ENCODE assay signal across 10 cellular contexts in genomic region chr16:29876186-29876577, GRCh38. TPM values are rescaled to one million over a fixed set of nuclear protein-coding genes. Genes with fewer than 3 reads are reported as not detected.
DNase-seq lines count a peak whose midpoint lies in the region; ATAC-seq and TF ChIP-seq lines count a peak whose summit lies in the region.
"Had no signal": no experiment of that assay in that cellular context is flagged by ENCODE, and none has a peak within 500 bp of the region (broad histone marks: within the 10 kb centered on the region; RNA-seq: fewer than 3 reads in every experiment).

No MANE protein-coding gene starts in this region.

- H3K4me1 ChIP-seq in IMR-90 (ENCODE audit: control insufficient read depth, insufficient read depth, low read length) (no peaks in the 10 kb centered on the region), neural progenitor cell (peaks cover 3% of the 10 kb centered on the region)

- intact Hi-C loops in CD14-positive monocyte (cut with micrococcal nuclease): no loop called here
- intact Hi-C loops in IMR-90 (cut with micrococcal nuclease): no loop called here

- H4K20me1 ChIP-seq in IMR-90 (ENCODE audit: insufficient read depth, low read length): peaks cover 3% of the 10 kb centered on the region; the same call in 1 of the 2 replicates
- H4K20me1 ChIP-seq in neural progenitor cell (ENCODE audit: low read depth): no peaks in the 10 kb centered on the region

- H3K79me1 ChIP-seq in IMR-90 (ENCODE audit: low read depth in 1 of 2, low read length in 2 of 2): no peaks in the 10 kb centered on the region

- no peak for TF ChIP-seq CTCF in CD14-positive monocyte (IDR thresholded peaks at IDR 0.05)
- TF ChIP-seq CTCF in IMR-90 (conservative IDR thresholded peaks at IDR 0.05; ENCODE audit: low read depth, low read length): no peak
- no peak for TF ChIP-seq CTCF in neural progenitor cell (IDR thresholded peaks at IDR 0.05)

- BruUV-seq in IMR-90 (replicated peaks; lab: Mats Ljungman, UMichigan): no TSS peak

- in situ Hi-C loops in IMR-90 (cut with MboI; ENCODE audit: low sequenced_read_pairs): no loop called here

- H2AFZ ChIP-seq in IMR-90 (replicated peaks; ENCODE audit: low read length, poor library complexity): peak overlapping the region; percentile 86
- peak overlapping the region; percentile 15 for H2AFZ ChIP-seq in neural progenitor cell (replicated peaks)

- peak overlapping the region; percentile 73 to 91 for H3K4me3 Mint-ChIP-seq in CD14-positive monocyte
- H3K4me3 Mint-ChIP-seq in effector memory CD8-positive, alpha-beta T cell: peak overlapping the region; percentile 69 to 70
- H3K4me3 Mint-ChIP-seq in neural progenitor cell: peak overlapping the region; percentile 43

- H3F3A ChIP-seq in neural progenitor cell (ENCODE audit: low read depth): peaks cover 23% of the 10 kb centered on the region

- ATAC-seq in IMR-90 (ENCODE audit: low read depth) (peak; percentile 33), HG03135 (IDR thresholded peaks at IDR 0.05; ENCODE audit: unreplicated experiment) (no peak)
- peak; percentile 12 for ATAC-seq in effector memory CD8-positive, alpha-beta T cell (replicated peaks)

- WGBS in IMR-90 (ENCODE audit: extremely low coverage in 2 of 2, insufficient read length in 1 of 2), 2 experiments: 9% methylated on average over 8 of the region's 17 CpGs; no CpG with 5 or more reads in 1 of the 2 experiments

- no peak overlapping the region for H2BK20ac ChIP-seq in IMR-90 (ENCODE audit: low read depth, low read length)

- H3K4ac ChIP-seq in IMR-90 (ENCODE audit: low read depth, low read length): no peak overlapping the region

- no peak overlapping the region for H2BK15ac ChIP-seq in IMR-90 (ENCODE audit: low read depth, low read length)

- H3K27ac Mint-ChIP-seq in CD14-positive monocyte (no peak overlapping the region), neural progenitor cell (no peak overlapping the region)
- H3K27ac Mint-ChIP-seq in effector memory CD8-positive, alpha-beta T cell: no peak overlapping the region

- H4K91ac ChIP-seq in IMR-90 (ENCODE audit: insufficient read depth, low read depth, low read length): no peak overlapping the region

- no peaks in the 10 kb centered on the region for H3K9me1 ChIP-seq in IMR-90 (ENCODE audit: insufficient read depth, low read length)

- H3K18ac ChIP-seq in IMR-90 (ENCODE audit: low read depth, low read length): no peak overlapping the region

- H3K79me2 ChIP-seq in neural progenitor cell (ENCODE audit: low read depth): no peaks in the 10 kb centered on the region

- H3K9me3 Mint-ChIP-seq in CD14-positive monocyte (peaks cover 5 to 21% (median 12%) of the 10 kb centered on the region in 7 donors), neural progenitor cell (no peaks in the 10 kb centered on the region)
- peaks cover 0 to 6% of the 10 kb centered on the region in 2 donors for H3K9me3 Mint-ChIP-seq in effector memory CD8-positive, alpha-beta T cell

- H3K9ac ChIP-seq in IMR-90 (ENCODE audit: low read depth, low read length) (no peak overlapping the region), neural progenitor cell (no peak overlapping the region)

- H3K4me3 ChIP-seq in IMR-90 (ENCODE audit: insufficient read depth, low read depth, low read length) (no peak overlapping the region), neural progenitor cell (peak overlapping the region; percentile 47)

- H3K9me3 ChIP-seq in IMR-90 (ENCODE audit: control insufficient read depth, insufficient read depth, low read length): no peaks in the 10 kb centered on the region
- H3K9me3 ChIP-seq in neural progenitor cell (ENCODE audit: low read depth): no peaks in the 10 kb centered on the region

- H3K4me2 ChIP-seq in IMR-90 (ENCODE audit: low read depth, low read length) (peak overlapping the region; percentile 70), neural progenitor cell (peak overlapping the region; percentile 65)

- no peak overlapping the region for H4K8ac ChIP-seq in IMR-90 (ENCODE audit: low read depth in 2 of 2, low read length in 2 of 2)

- H3K56ac ChIP-seq in IMR-90 (ENCODE audit: extremely low read depth, insufficient read depth, low read length): no peak overlapping the region

- H3K27me3 Mint-ChIP-seq in CD14-positive monocyte (ENCODE audit: low read depth in 3 of 3) (peaks cover 32 to 48% (median 39%) of the 10 kb centered on the region in 3 donors), neural progenitor cell (ENCODE audit: insufficient read depth, low read depth) (peaks cover 26% of the 10 kb centered on the region)
- H3K27me3 Mint-ChIP-seq in effector memory CD8-positive, alpha-beta T cell: peaks cover 30 to 51% of the 10 kb centered on the region in 2 donors

- H2BK120ac ChIP-seq in IMR-90 (ENCODE audit: low read depth, low read length): no peak overlapping the region

- peaks cover 17% of the 10 kb centered on the region for H3K4me1 Mint-ChIP-seq in CD14-positive monocyte
- H3K4me1 Mint-ChIP-seq in effector memory CD8-positive, alpha-beta T cell (ENCODE audit: low read depth in 2 of 2): peaks cover 20 to 24% of the 10 kb centered on the region in 2 donors
- peaks cover 7% of the 10 kb centered on the region for H3K4me1 Mint-ChIP-seq in neural progenitor cell

- no peak overlapping the region for H2BK5ac ChIP-seq in IMR-90 (ENCODE audit: low read depth, low read length, poor library complexity, severe bottlenecking)

- dilution Hi-C loops in IMR-90 (cut with HindIII; ENCODE audit: low sequenced_read_pairs, unreplicated experiment): no loop called here

- CTCF ChIA-PET in IMR-90 (lab: Yijun Ruan, JAX): interaction anchor here (0.7 kb wide), 1 partner anchor 31 kb away, joined by 3 read pairs; no protein-coding TSS in a partner anchor

- no peak for TF ChIP-seq RAD21 in IMR-90 (IDR thresholded peaks at IDR 0.05; ENCODE audit: low read length)

- H3K14ac ChIP-seq in IMR-90 (replicated peaks; ENCODE audit: low read depth, low read length): no peak overlapping the region

- H2AK9ac ChIP-seq in IMR-90 (replicated peaks; ENCODE audit: low read depth, low read length, poor library complexity): no peak overlapping the region

- H3K23ac ChIP-seq in IMR-90 (ENCODE audit: low read depth, low read length): no peak overlapping the region

- no peak overlapping the region for H2AK5ac ChIP-seq in IMR-90 (ENCODE audit: low read depth, low read length)

- peaks cover 0 to 5% of the 10 kb centered on the region in 2 donors for H3K36me3 Mint-ChIP-seq in CD14-positive monocyte
- peaks cover 10% of the 10 kb centered on the region for H3K36me3 Mint-ChIP-seq in effector memory CD8-positive, alpha-beta T cell (ENCODE audit: insufficient read depth)
- no peaks in the 10 kb centered on the region for H3K36me3 Mint-ChIP-seq in neural progenitor cell

- no peak overlapping the region for H4K5ac ChIP-seq in IMR-90 (ENCODE audit: low read depth, low read length)

- DNase-seq in CD14-positive monocyte (ENCODE audit: low spot score) (no peak), IMR-90 (no peak), neural progenitor cell (ENCODE audit: low spot score) (peak; percentile 43), cerebellar cortex (ENCODE audit: low spot score) (no peak), NCI-H1048 (lab: John Stamatoyannopoulos, UW) (no peak), foreskin melanocyte (no peak)
- DNase-seq in effector memory CD8-positive, alpha-beta T cell: no peak
- DNase-seq: KG1, NCI-H510A treated with DMSO at 0.1 percent for 48 hours had no signal

- POLR2A ChIA-PET in IMR-90 (lab: Charles Lee; ENCODE audit: unreplicated experiment): no interaction called here

- H3K27ac ChIP-seq in IMR-90 (ENCODE audit: insufficient read depth, low read length): no peak overlapping the region
- H3K27ac ChIP-seq in neural progenitor cell: no peak overlapping the region

- H3K36me3 ChIP-seq in IMR-90 (ENCODE audit: control insufficient read depth, insufficient read depth, low read length) (no peaks in the 10 kb centered on the region; the same call in 1 of the 2 replicates), neural progenitor cell (no peaks in the 10 kb centered on the region)

- no peak for TF ChIP-seq POLR2A in IMR-90 (IDR thresholded peaks at IDR 0.05; ENCODE audit: low read depth, low read length)

- H3K27me3 ChIP-seq in IMR-90 (ENCODE audit: control insufficient read depth, insufficient read depth, low read length) (peaks cover 18% of the 10 kb centered on the region), neural progenitor cell (peaks cover 20% of the 10 kb centered on the region)

RNA-seq across cellular contexts. Expression of gene CDIPT, which starts 13.2 kb away (rescaled TPM):
- polyA plus RNA-seq in CD14-positive monocyte: 10 to 100 TPM; 93.5 to 98.8 TPM
- total RNA-seq in IMR-90 (2012; rRNA removed): 47.1 and 48.3 TPM in 2 replicates
- polyA plus RNA-seq in IMR-90 (2012; rRNA removed): 100 and 111 TPM in 2 replicates
- polyA plus RNA-seq in IMR-90 (2012; cell fraction: cytosol; rRNA removed): 116 and 168 TPM in 2 replicates
- polyA plus RNA-seq in IMR-90 (2012; cell fraction: nucleus; rRNA removed; ENCODE audit: low replicate concordance): 48.4 and 91.2 TPM in 2 replicates
- total RNA-seq in neural progenitor cell (ENCODE audit: low replicate concordance): 21.0 and 61.7 TPM in 2 replicates

RNA-seq across cellular contexts. Expression of gene SEZ6L2, which starts 23.2 kb away (rescaled TPM):
- polyA plus RNA-seq in CD14-positive monocyte: not detected
- total RNA-seq in IMR-90 (2012; rRNA removed): 0.72 and 0.83 TPM in 2 replicates
- 10.0 and 10.5 TPM in 2 replicates for polyA plus RNA-seq in IMR-90 (2012; rRNA removed)
- 8.2 and 18.4 TPM in 2 replicates for polyA plus RNA-seq in IMR-90 (2012; cell fraction: cytosol; rRNA removed)
- 5.8 and 12.6 TPM in 2 replicates for polyA plus RNA-seq in IMR-90 (2012; cell fraction: nucleus; rRNA removed; ENCODE audit: low replicate concordance)
- total RNA-seq in neural progenitor cell (ENCODE audit: low replicate concordance): 11.7 and 31.5 TPM in 2 replicates

RNA-seq across cellular contexts. Expression of gene ASPHD1, which starts 24.1 kb away (rescaled TPM):
- polyA plus RNA-seq in CD14-positive monocyte (not detected), IMR-90 (2012; rRNA removed) (14.5 and 15.7 TPM in 2 replicates)
- total RNA-seq in IMR-90 (2012; rRNA removed) (4.1 and 4.2 TPM in 2 replicates), neural progenitor cell (ENCODE audit: low replicate concordance) (0.97 and 4.5 TPM in 2 replicates)
- polyA plus RNA-seq in IMR-90 (2012; cell fraction: cytosol; rRNA removed): 11.4 and 18.3 TPM in 2 replicates
- polyA plus RNA-seq in IMR-90 (2012; cell fraction: nucleus; rRNA removed; ENCODE audit: low replicate concordance): 7.8 and 18.8 TPM in 2 replicates

RNA-seq across cellular contexts. Expression of gene KCTD13, which starts 49.8 kb away (rescaled TPM):
- 1 to 10 TPM; 4.0 to 4.7 TPM for polyA plus RNA-seq in CD14-positive monocyte
- 3.1 and 4.1 TPM in 2 replicates for total RNA-seq in IMR-90 (2012; rRNA removed)
- polyA plus RNA-seq in IMR-90 (2012; rRNA removed): 20.7 and 22.2 TPM in 2 replicates
- 19.7 and 25.2 TPM in 2 replicates for polyA plus RNA-seq in IMR-90 (2012; cell fraction: cytosol; rRNA removed)
- 81.0 and 169 TPM in 2 replicates for polyA plus RNA-seq in IMR-90 (2012; cell fraction: nucleus; rRNA removed; ENCODE audit: low replicate concordance)
- 3.9 and 12.0 TPM in 2 replicates for total RNA-seq in neural progenitor cell (ENCODE audit: low replicate concordance)

RNA-seq across cellular contexts. Expression of gene MVP, which starts 55.9 kb away (rescaled TPM):
- 100 to 1,000 TPM; 146 to 185 TPM for polyA plus RNA-seq in CD14-positive monocyte
- 221 and 319 TPM in 2 replicates for total RNA-seq in IMR-90 (2012; rRNA removed)
- 204 and 231 TPM in 2 replicates for polyA plus RNA-seq in IMR-90 (2012; rRNA removed)
- polyA plus RNA-seq in IMR-90 (2012; cell fraction: cytosol; rRNA removed): 95.3 and 159 TPM in 2 replicates
- 358 and 633 TPM in 2 replicates for polyA plus RNA-seq in IMR-90 (2012; cell fraction: nucleus; rRNA removed; ENCODE audit: low replicate concordance)
- total RNA-seq in neural progenitor cell (ENCODE audit: low replicate concordance): 2.4 and 4.4 TPM in 2 replicates
